18 cellular contexts compared by ENCODE assay signal in the genomic region with DNA sequence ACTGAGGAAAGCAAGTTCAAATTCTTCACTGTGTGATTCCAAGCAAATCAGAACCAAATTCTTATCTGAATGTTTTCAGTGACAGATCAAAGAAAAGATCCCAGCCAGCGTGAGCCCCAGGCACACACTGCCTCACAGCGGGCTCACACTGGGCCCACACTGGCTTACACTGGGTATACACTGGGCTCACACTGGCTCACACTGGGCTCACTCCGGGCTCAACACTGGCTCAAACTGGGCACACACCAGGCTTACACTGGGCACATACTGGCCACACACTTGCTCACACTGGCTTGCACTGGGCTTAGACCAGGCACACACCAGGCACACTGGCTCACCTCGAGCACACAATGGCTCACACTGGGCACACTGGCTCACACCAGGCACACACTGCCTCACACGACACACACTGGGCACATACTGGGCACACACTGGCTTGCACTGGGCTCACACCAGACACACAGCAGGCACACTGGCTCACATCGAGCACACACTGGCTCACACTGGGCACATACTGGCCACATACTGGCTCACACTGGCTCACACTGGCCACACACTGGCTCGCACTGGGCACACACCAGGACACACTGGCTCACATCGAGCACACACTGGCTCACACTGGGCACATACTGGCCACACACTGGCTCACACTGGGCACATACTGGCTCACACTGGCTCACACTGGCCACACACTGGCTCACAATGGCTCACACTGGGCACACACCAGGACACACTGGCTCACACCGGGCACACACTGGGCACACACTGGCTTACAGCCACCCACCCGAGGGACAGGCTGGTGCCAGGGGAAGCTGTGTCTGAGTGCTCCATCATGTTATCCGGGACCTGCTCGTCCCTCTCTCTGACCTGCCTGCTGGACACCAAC.
A peak's percentile ranks its signal among the peaks of the same experiment; 100 is the strongest.
DNase-seq lines count a peak whose midpoint lies in the region; ATAC-seq, FAIRE-seq and TF ChIP-seq lines count a peak whose summit lies in the region.
"Had no signal": no experiment of that assay in that cellular context is flagged by ENCODE, and none has a peak within 500 bp of the region (broad histone marks: within the 10 kb centered on the region; RNA-seq: fewer than 3 reads in every experiment).

No MANE protein-coding gene starts in this region.

- peak in 1 of 2 experiments; percentile 19 for DNase-seq in Caco-2
- no peak for DNase-seq in SJSA1 (ENCODE audit: low read depth in 1 of 2, low spot score in 2 of 2)
- no peak for DNase-seq in lung (ENCODE audit: low spot score)
- no peak for DNase-seq in T-helper 2 cell treated with Interferon-gamma antibody and Interleukin-4, amounts not matched to agents 5 μg/mL and 100 μg/mL, for 36 hours (ENCODE audit: low spot score)
- no peak for DNase-seq in HAP-1 (ENCODE audit: low spot score in 2 of 2)
- no peak for DNase-seq in frontal cortex (ENCODE audit: low spot score in 2 of 2)
- DNase-seq in activated naive CD4-positive, alpha-beta T cell treated with Interleukin-2 at 50 U/mL for 16 hours: no peak
- DNase-seq: AML-193; MM.1S; NCI-H82; RPMI8226; stimulated activated CD4-positive, alpha-beta T cell treated with anti-CD3 and anti-CD28 coated beads, Interleukin-2, amount 100 ng/mL, for 48 hours; stimulated activated CD8-positive, alpha-beta memory T cell treated with anti-CD3 and anti-CD28 coated beads, Interleukin-4, amount 100 ng/mL, for 48 hours had no signal

- H3K4me3 ChIP-seq in Caco-2 (ENCODE audit: low read depth, low read length) (no peak overlapping the region), SJSA1 (no peak overlapping the region), lung (no peak overlapping the region), skeletal muscle satellite cell (ENCODE audit: low read length) (peak overlapping the region; percentile 60), HAP-1 (no peak overlapping the region)
- H3K4me3 ChIP-seq: coronary artery, mucosa of descending colon had no signal

- peak overlapping the region; percentile 94 for H3K27ac Mint-ChIP-seq in Caco-2 (ENCODE audit: unreplicated experiment)
- no peak overlapping the region for H3K27ac Mint-ChIP-seq in T-helper 2 cell treated with Interferon-gamma antibody and Interleukin-4, amounts not matched to agents 5 μg/mL and 100 μg/mL, for 36 hours
- H3K27ac Mint-ChIP-seq: T-helper 1 cell treated with Interleukin-12 subunit alpha and Interleukin-12 subunit beta and Interleukin-4 antibody, amounts not matched to agents 30 μg/mL and 1 μg/mL, for 36 hours had no signal

- BruUV-seq in Caco-2 (replicated peaks; lab: Mats Ljungman, UMichigan): no TSS peak

- H3K9me3 ChIP-seq in Caco-2 (no peaks in the 10 kb centered on the region), SJSA1 (replicated peaks) (no peaks in the 10 kb centered on the region), lung (ENCODE audit: control insufficient read depth in 2 of 2, insufficient read depth in 1 of 2, low read length in 1 of 2) (no peaks in the 10 kb centered on the region), skeletal muscle satellite cell (replicated peaks; ENCODE audit: low read length) (no peaks in the 10 kb centered on the region), HAP-1 (no peaks in the 10 kb centered on the region)
- H3K9me3 ChIP-seq: mucosa of descending colon had no signal

- WGBS in lung, 2 donors: 85 to 88% methylated on average over 12 of the region's 12 CpGs

- in situ Hi-C loops in HAP-1 (cut with MboI; ENCODE audit: low sequenced_read_pairs): no loop called here

- peaks cover 11% of the 10 kb centered on the region for H3K36me3 Mint-ChIP-seq in Caco-2 (ENCODE audit: insufficient read depth, unreplicated experiment)
- H3K36me3 Mint-ChIP-seq in T-helper 2 cell treated with Interferon-gamma antibody and Interleukin-4, amounts not matched to agents 5 μg/mL and 100 μg/mL, for 36 hours (ENCODE audit: low read depth): no peaks in the 10 kb centered on the region

- peaks cover 7% of the 10 kb centered on the region for H3K4me1 Mint-ChIP-seq in Caco-2 (ENCODE audit: low read depth, unreplicated experiment)
- no peaks in the 10 kb centered on the region for H3K4me1 Mint-ChIP-seq in T-helper 2 cell treated with Interferon-gamma antibody and Interleukin-4, amounts not matched to agents 5 μg/mL and 100 μg/mL, for 36 hours (ENCODE audit: low read depth)

- FAIRE-seq in frontal cortex (lab: Jason Lieb, UNC): no peak
- FAIRE-seq: keratinocyte had no signal

- H3K27me3 ChIP-seq in Caco-2 (replicated peaks; ENCODE audit: control insufficient read depth, insufficient read depth, low read length): no peaks in the 10 kb centered on the region
- no peaks in the 10 kb centered on the region for H3K27me3 ChIP-seq in SJSA1 (replicated peaks)
- no peaks in the 10 kb centered on the region for H3K27me3 ChIP-seq in lung (ENCODE audit: control insufficient read depth, insufficient read depth)
- H3K27me3 ChIP-seq in skeletal muscle satellite cell (ENCODE audit: control insufficient read depth, insufficient read depth, low read length): no peaks in the 10 kb centered on the region
- H3K27me3 ChIP-seq in HAP-1 (ENCODE audit: low read depth): no peaks in the 10 kb centered on the region

- CTCF ChIA-PET in Caco-2 (lab: Charles Lee): no interaction called here

- peak overlapping the region; percentile 73 for H3K9ac ChIP-seq in skeletal muscle satellite cell (ENCODE audit: low read depth, low read length)

- H3K9me3 Mint-ChIP-seq in Caco-2 (ENCODE audit: unreplicated experiment): no peaks in the 10 kb centered on the region
- H3K9me3 Mint-ChIP-seq in T-helper 2 cell treated with Interferon-gamma antibody and Interleukin-4, amounts not matched to agents 5 μg/mL and 100 μg/mL, for 36 hours: no peaks in the 10 kb centered on the region
- H3K9me3 Mint-ChIP-seq: T-helper 1 cell treated with Interleukin-12 subunit alpha and Interleukin-12 subunit beta and Interleukin-4 antibody, amounts not matched to agents 30 μg/mL and 1 μg/mL, for 36 hours had no signal

- peak overlapping the region; percentile 75 for H3K4me3 Mint-ChIP-seq in Caco-2 (ENCODE audit: unreplicated experiment)
- no peak overlapping the region for H3K4me3 Mint-ChIP-seq in T-helper 2 cell treated with Interferon-gamma antibody and Interleukin-4, amounts not matched to agents 5 μg/mL and 100 μg/mL, for 36 hours
- H3K4me3 Mint-ChIP-seq: T-helper 1 cell treated with Interleukin-12 subunit alpha and Interleukin-12 subunit beta and Interleukin-4 antibody, amounts not matched to agents 30 μg/mL and 1 μg/mL, for 36 hours had no signal

- intact Hi-C loops in Caco-2 (cut with micrococcal nuclease; ENCODE audit: unreplicated experiment): loop anchor here (5.0 kb wide), 1 partner anchor 156 kb away; a partner anchor contains a TSS

- POLR2A ChIA-PET in Caco-2 (lab: Charles Lee): interaction anchor here (0.5 kb wide), 1 partner anchor 26 kb away, joined by 8 read pairs; no protein-coding TSS in a partner anchor

- H3K36me3 ChIP-seq in Caco-2 (ENCODE audit: control insufficient read depth, insufficient read depth, low read length) (no peaks in the 10 kb centered on the region), SJSA1 (no peaks in the 10 kb centered on the region), lung (ENCODE audit: control insufficient read depth in 2 of 2, insufficient read depth in 2 of 2, low read length in 2 of 2) (no peaks in the 10 kb centered on the region), skeletal muscle satellite cell (ENCODE audit: insufficient read depth, low read length) (no peaks in the 10 kb centered on the region), HAP-1 (replicated peaks) (no peaks in the 10 kb centered on the region)

- no peak for TF ChIP-seq CTCF in Caco-2 (IDR thresholded peaks at IDR 0.05; ENCODE audit: insufficient read depth in 1 of 2, low read depth in 1 of 2, low read length in 1 of 2, severe bottlenecking in 1 of 2, unreplicated experiment in 1 of 2)
- no peak for TF ChIP-seq CTCF in lung (IDR thresholded peaks at IDR 0.05; ENCODE audit: control extremely low read depth, extremely low read depth)

- H3K4me1 ChIP-seq in Caco-2 (peaks cover 12% of the 10 kb centered on the region; the same call in 1 of the 2 replicates), SJSA1 (replicated peaks) (peaks cover 21% of the 10 kb centered on the region), lung (ENCODE audit: control insufficient read depth in 2 of 2, insufficient read depth in 2 of 2, low read length in 2 of 2) (no peaks in the 10 kb centered on the region), skeletal muscle satellite cell (ENCODE audit: control insufficient read depth, insufficient read depth, low read length) (peaks cover 13% of the 10 kb centered on the region), HAP-1 (no peaks in the 10 kb centered on the region)

- peak overlapping the region; percentile 48; the same call in 1 of the 2 replicates for H3K27ac ChIP-seq in SJSA1
- H3K27ac ChIP-seq in lung (ENCODE audit: low read depth in 1 of 2, low read length in 1 of 2): no peak overlapping the region
- H3K27ac ChIP-seq: coronary artery had no signal

- no peaks in the 10 kb centered on the region for H3K27me3 Mint-ChIP-seq in Caco-2 (ENCODE audit: insufficient read depth, unreplicated experiment)
- no peaks in the 10 kb centered on the region for H3K27me3 Mint-ChIP-seq in T-helper 2 cell treated with Interferon-gamma antibody and Interleukin-4, amounts not matched to agents 5 μg/mL and 100 μg/mL, for 36 hours (ENCODE audit: low read depth)

- H3K4me2 ChIP-seq in skeletal muscle satellite cell (ENCODE audit: low read length): peak overlapping the region; percentile 75

- ATAC-seq in lung (ENCODE audit: insufficient read depth, low FRiP score): peak; percentile 19
